In the genomic region with DNA sequence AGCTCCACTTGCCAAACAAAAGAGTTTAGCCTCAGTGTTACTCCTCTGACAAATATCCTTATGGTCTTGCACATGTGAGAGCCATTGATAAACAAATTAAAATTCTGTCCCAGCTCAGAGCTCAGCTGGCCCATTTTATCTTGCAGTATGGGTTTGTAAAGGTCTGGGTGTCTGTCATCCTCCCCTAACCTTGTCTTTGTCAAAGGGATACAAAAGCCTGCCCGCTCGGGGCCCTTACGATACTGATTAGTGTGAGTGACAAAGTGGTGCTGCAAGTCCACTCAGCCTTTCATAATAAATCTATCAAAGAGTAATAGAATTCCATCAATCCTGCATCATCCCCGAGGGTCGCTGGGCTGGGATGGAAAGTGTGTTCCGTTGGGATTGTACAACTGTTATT, we compare ENCODE assay signal across 19 cellular contexts.
"Had no signal": no experiment of that assay in that cellular context is flagged by ENCODE, and none has a peak within 500 bp of the region (broad histone marks: within the 10 kb centered on the region; RNA-seq: fewer than 3 reads in every experiment).

No MANE protein-coding gene starts in this region.

- H3K4me1 Mint-ChIP-seq: activated CD4-positive, alpha-beta T cell treated with anti-CD3 and anti-CD28 coated beads, Interleukin-2, amount 10 ng/mL, durations not matched to agents 24 days and 14 days; activated naive CD4-positive, alpha-beta T cell treated with anti-CD3 and anti-CD28 coated beads, Interleukin-2, amount 10 ng/mL, durations not matched to agents 7 days and 5 days; activated naive CD8-positive, alpha-beta T cell treated with anti-CD3 and anti-CD28 coated beads, Interleukin-2, amount 50 U/mL, for 24 hours; immature natural killer cell; stimulated activated naive B cell treated with anti-CD40 and anti-IgM and Interleukin-4, amounts not matched to agents 10 μg/mL and 1 μg/mL and 100 μg/mL, for 72 hours had no signal

- DNase-seq: activated CD4-positive, alpha-beta T cell treated with anti-CD3 and anti-CD28 coated beads, Interleukin-2, amount 10 ng/mL, durations not matched to agents 24 days and 14 days; activated CD4-positive, CD25-positive, alpha-beta regulatory T cell; activated CD8-positive, alpha-beta T cell treated with anti-CD3 and anti-CD28 coated beads for 36 hours; activated naive CD4-positive, alpha-beta T cell treated with anti-CD3 and anti-CD28 coated beads, Interleukin-2, amount 10 ng/mL, durations not matched to agents 7 days and 5 days; activated naive CD8-positive, alpha-beta T cell treated with anti-CD3 and anti-CD28 coated beads, Interleukin-2, amount 50 U/mL, for 24 hours; activated T-cell treated with anti-CD3 and anti-CD28 coated beads, Interleukin-2, amount 50 U/mL, for 1 hour; brain microvascular endothelial cell; central memory CD4-positive, alpha-beta T cell; colonic mucosa; erythroblast; immature natural killer cell; kidney glomerular epithelial cell; left ventricle myocardium superior; sigmoid colon; stimulated activated CD4-positive, alpha-beta T cell treated with anti-CD3 and anti-CD28 coated beads, Interleukin-4, amount 100 ng/mL, for 4 hours; stimulated activated naive B cell treated with anti-CD40 and anti-IgM and Interleukin-4, amounts not matched to agents 10 μg/mL and 1 μg/mL and 100 μg/mL, for 72 hours; T-helper 1 cell; T-helper 9 cell had no signal

- H3K27ac Mint-ChIP-seq: activated CD4-positive, alpha-beta T cell treated with anti-CD3 and anti-CD28 coated beads, Interleukin-2, amount 10 ng/mL, durations not matched to agents 24 days and 14 days; activated CD8-positive, alpha-beta T cell treated with anti-CD3 and anti-CD28 coated beads for 36 hours; activated naive CD4-positive, alpha-beta T cell treated with anti-CD3 and anti-CD28 coated beads, Interleukin-2, amount 10 ng/mL, durations not matched to agents 7 days and 5 days; activated naive CD8-positive, alpha-beta T cell treated with anti-CD3 and anti-CD28 coated beads, Interleukin-2, amount 50 U/mL, for 24 hours; immature natural killer cell; stimulated activated naive B cell treated with anti-CD40 and anti-IgM and Interleukin-4, amounts not matched to agents 10 μg/mL and 1 μg/mL and 100 μg/mL, for 72 hours had no signal

- H3K79me2 ChIP-seq: parathyroid adenoma had no signal

- H3K27ac ChIP-seq: brain microvascular endothelial cell, colonic mucosa, parathyroid adenoma, sigmoid colon had no signal

- H3K4me3 Mint-ChIP-seq: activated CD4-positive, alpha-beta T cell treated with anti-CD3 and anti-CD28 coated beads, Interleukin-2, amount 10 ng/mL, durations not matched to agents 24 days and 14 days; activated CD8-positive, alpha-beta T cell treated with anti-CD3 and anti-CD28 coated beads for 36 hours; activated naive CD4-positive, alpha-beta T cell treated with anti-CD3 and anti-CD28 coated beads, Interleukin-2, amount 10 ng/mL, durations not matched to agents 7 days and 5 days; activated naive CD8-positive, alpha-beta T cell treated with anti-CD3 and anti-CD28 coated beads, Interleukin-2, amount 50 U/mL, for 24 hours; immature natural killer cell; stimulated activated naive B cell treated with anti-CD40 and anti-IgM and Interleukin-4, amounts not matched to agents 10 μg/mL and 1 μg/mL and 100 μg/mL, for 72 hours had no signal

- H3K9me3 Mint-ChIP-seq: activated CD4-positive, alpha-beta T cell treated with anti-CD3 and anti-CD28 coated beads, Interleukin-2, amount 10 ng/mL, durations not matched to agents 24 days and 14 days; activated CD8-positive, alpha-beta T cell treated with anti-CD3 and anti-CD28 coated beads for 36 hours; activated naive CD4-positive, alpha-beta T cell treated with anti-CD3 and anti-CD28 coated beads, Interleukin-2, amount 10 ng/mL, durations not matched to agents 7 days and 5 days; activated naive CD8-positive, alpha-beta T cell treated with anti-CD3 and anti-CD28 coated beads, Interleukin-2, amount 50 U/mL, for 24 hours; immature natural killer cell; stimulated activated naive B cell treated with anti-CD40 and anti-IgM and Interleukin-4, amounts not matched to agents 10 μg/mL and 1 μg/mL and 100 μg/mL, for 72 hours had no signal

- H3K27me3 ChIP-seq: colonic mucosa, sigmoid colon had no signal

- H3K4me3 ChIP-seq: colonic mucosa, sigmoid colon had no signal

- H2AFZ ChIP-seq: parathyroid adenoma had no signal

- H3K9ac ChIP-seq: parathyroid adenoma had no signal

- ATAC-seq: activated CD8-positive, alpha-beta T cell treated with anti-CD3 and anti-CD28 coated beads for 36 hours; activated naive CD8-positive, alpha-beta T cell treated with anti-CD3 and anti-CD28 coated beads, Interleukin-2, amount 50 U/mL, for 24 hours; left ventricle myocardium superior; stimulated activated naive B cell treated with anti-CD40 and anti-IgM and Interleukin-4, amounts not matched to agents 10 μg/mL and 1 μg/mL and 100 μg/mL, for 72 hours had no signal

- H3K9me3 ChIP-seq: colonic mucosa, sigmoid colon had no signal

- H3K36me3 Mint-ChIP-seq: activated naive CD4-positive, alpha-beta T cell treated with anti-CD3 and anti-CD28 coated beads, Interleukin-2, amount 10 ng/mL, durations not matched to agents 7 days and 5 days; immature natural killer cell; stimulated activated naive B cell treated with anti-CD40 and anti-IgM and Interleukin-4, amounts not matched to agents 10 μg/mL and 1 μg/mL and 100 μg/mL, for 72 hours had no signal

- H3K36me3 ChIP-seq: brain microvascular endothelial cell, colonic mucosa, sigmoid colon had no signal

- H3K4me1 ChIP-seq: colonic mucosa, parathyroid adenoma, sigmoid colon had no signal
